Comparison of ENCODE assay signal across 1 cellular context in genomic region chr3:14375192-14375591, GRCh38.
TF ChIP-seq lines count a peak whose summit lies in the region.

No MANE protein-coding gene starts in this region.

TF ChIP-seq in HCT116, 20 proteins besides CTCF, POLR2A, EP300 and RAD21 (continued from another document):
- no peak for TF ChIP-seq JUND (IDR thresholded peaks at IDR 0.05)
- no peak for TF ChIP-seq ZNF274 (IDR thresholded peaks at IDR 0.05; ENCODE audit: low read depth, low read length)
- no peak for TF ChIP-seq REST (IDR thresholded peaks at IDR 0.05; ENCODE audit: low read depth)
- no peak for TF ChIP-seq EZH2 (IDR thresholded peaks at IDR 0.05)
- TF ChIP-seq YY1 (IDR thresholded peaks at IDR 0.05; ENCODE audit: extremely low read depth, insufficient replicate concordance, low read depth, low read length): no peak
- TF ChIP-seq ELF1 (IDR thresholded peaks at IDR 0.05; ENCODE audit: borderline replicate concordance, low read depth): no peak
- TF ChIP-seq FOSL1 (IDR thresholded peaks at IDR 0.05; ENCODE audit: low read depth): no peak
- no peak for TF ChIP-seq CBX3 (IDR thresholded peaks at IDR 0.05; ENCODE audit: low read depth)
